In the genomic region with DNA sequence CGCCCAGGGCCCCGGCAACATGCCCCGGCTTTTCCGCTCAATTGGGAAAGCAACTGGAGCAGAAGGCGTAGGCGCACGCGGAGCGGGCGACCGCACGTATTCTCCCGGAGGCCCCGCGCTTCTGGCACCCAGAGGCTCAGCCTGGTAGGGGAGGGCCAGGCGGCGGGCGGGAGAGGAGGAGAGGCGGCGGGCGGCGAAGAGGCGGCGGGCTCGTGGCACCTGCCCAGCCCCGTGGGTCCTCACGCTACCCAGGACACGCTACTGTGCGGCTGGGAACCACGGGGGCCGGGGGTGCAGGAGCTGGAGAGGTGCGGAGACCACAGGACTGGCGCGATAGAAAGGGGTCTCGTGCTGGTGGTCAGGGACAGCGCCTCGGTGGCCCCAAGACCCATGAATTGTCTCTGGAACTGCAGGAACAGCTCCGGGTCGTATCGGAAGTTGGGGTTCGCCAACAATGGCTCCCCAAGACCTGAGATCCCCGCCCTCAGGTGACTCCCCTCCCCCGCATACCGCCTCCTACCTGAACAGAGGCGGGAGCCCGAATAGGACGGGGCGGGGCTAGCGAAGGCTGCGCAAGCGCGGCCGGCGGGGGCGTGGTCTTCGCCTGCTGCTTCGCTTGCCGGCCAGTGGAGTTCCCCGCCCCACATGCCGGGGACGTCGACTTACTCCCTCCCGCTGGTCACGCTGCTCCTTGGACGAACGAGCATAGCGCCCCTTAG, we compare ENCODE assay signal across 8 cellular contexts. TPM values are rescaled to one million over a fixed set of nuclear protein-coding genes. Genes with fewer than 3 reads are reported as not detected.
DNase-seq lines count a peak whose midpoint lies in the region; ATAC-seq lines count a peak whose summit lies in the region.

A gene (minus strand): TSS at position 549 of the 719 bp plus-strand sequence.

- no peaks in the 10 kb centered on the region for H3K9me3 Mint-ChIP-seq in activated naive CD4-positive, alpha-beta T cell treated with anti-CD3 and anti-CD28 coated beads, Interleukin-2, amount 50 U/mL, for 72 hours

- peak within 1 kb of the TSS; percentile 82 for H3K4me3 ChIP-seq in GM08714 (ENCODE audit: low read length)

- DNase-seq in NCI-H1092 treated with DMSO at 0.1 percent for 48 hours (lab: John Stamatoyannopoulos, UW) (peak; percentile 97), SKM-1 (lab: John Stamatoyannopoulos, UW; ENCODE audit: unreplicated experiment) (peak; percentile 90), glomerular endothelial cell (ENCODE audit: extremely low read depth, low read depth, low spot score) (peak; percentile 81), occipital lobe (lab: John Stamatoyannopoulos, UW) (peak; percentile 95)
- DNase-seq in activated naive CD4-positive, alpha-beta T cell treated with anti-CD3 and anti-CD28 coated beads, Interleukin-2, amount 50 U/mL, for 72 hours (ENCODE audit: low spot score in 2 of 2), result peak; percentile 99 to 100

- H3K27ac Mint-ChIP-seq in activated naive CD4-positive, alpha-beta T cell treated with anti-CD3 and anti-CD28 coated beads, Interleukin-2, amount 50 U/mL, for 72 hours, result peak within 1 kb of the TSS; percentile 44 to 84

- H3K27ac ChIP-seq in temporal lobe (ENCODE audit: low read depth, low read length), result peak within 1 kb of the TSS; percentile 75

- peaks cover 6 to 7% of the 10 kb centered on the region in 2 donors for H3K36me3 Mint-ChIP-seq in activated naive CD4-positive, alpha-beta T cell treated with anti-CD3 and anti-CD28 coated beads, Interleukin-2, amount 50 U/mL, for 72 hours

- peak; percentile 87 for ATAC-seq in HG02610 (IDR thresholded peaks at IDR 0.05; ENCODE audit: unreplicated experiment)
- peak; percentile 92 to 93 for ATAC-seq in activated naive CD4-positive, alpha-beta T cell treated with anti-CD3 and anti-CD28 coated beads, Interleukin-2, amount 50 U/mL, for 72 hours

RNA-seq across cellular contexts. Expression of the gene that starts here (rescaled TPM):
- total RNA-seq in activated naive CD4-positive, alpha-beta T cell treated with anti-CD3 and anti-CD28 coated beads, Interleukin-2, amount 50 U/mL, for 72 hours, result 10 to 100 TPM; 22.3 to 33.4 TPM
- 19.0 and 23.0 TPM in 2 replicates for total RNA-seq in glomerular endothelial cell
- 9.5 TPM for total RNA-seq in occipital lobe
- 9.8 TPM for total RNA-seq in temporal lobe

Comparison
In these comparisons a context has a peak if more than half of its experiments do, and no peak if none do; other contexts are left out.
1. Peak in every context shown above with its lines: DNase-seq, ATAC-seq, H3K4me3 ChIP-seq and H3K27ac ChIP-seq.